Comparison of ENCODE assay signal across 16 cellular contexts in the genomic region with DNA sequence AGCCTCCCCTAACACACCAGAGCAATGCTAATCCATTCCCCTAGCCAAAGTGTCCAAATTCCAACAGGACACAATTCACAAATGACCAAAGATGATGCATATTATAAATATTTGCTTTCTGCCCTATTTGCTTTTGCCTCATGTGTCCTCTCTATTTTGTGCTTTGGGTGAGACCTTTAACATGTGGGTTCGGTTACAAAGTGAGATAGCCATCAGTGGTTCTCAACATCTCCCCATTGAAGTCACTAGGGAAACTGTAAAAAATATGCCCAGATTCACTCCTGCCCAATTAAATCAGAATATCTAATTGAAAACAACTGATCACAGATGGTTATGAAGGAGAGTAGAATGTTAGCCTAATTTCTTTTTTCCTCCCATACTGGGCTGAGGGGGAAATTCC.
"Had no signal": no experiment of that assay in that cellular context is flagged by ENCODE, and none has a peak within 500 bp of the region (broad histone marks: within the 10 kb centered on the region; RNA-seq: fewer than 3 reads in every experiment).

No MANE protein-coding gene starts in this region.

- H3K36me3 Mint-ChIP-seq: WTC11 had no signal

- H3K9me3 Mint-ChIP-seq: activated CD4-positive, alpha-beta memory T cell treated with anti-CD3 and anti-CD28 coated beads, Interleukin-2, amount 10 ng/mL, durations not matched to agents 7 days and 5 days had no signal

- H3K27ac Mint-ChIP-seq: activated CD4-positive, alpha-beta memory T cell treated with anti-CD3 and anti-CD28 coated beads, Interleukin-2, amount 10 ng/mL, durations not matched to agents 7 days and 5 days; activated naive CD4-positive, alpha-beta T cell treated with anti-CD3 and anti-CD28 coated beads, Interleukin-2, amount 50 U/mL, for 72 hours; naive thymus-derived CD4-positive, alpha-beta T cell; progenitor cell of endocrine pancreas; stimulated activated memory B cell treated with anti-CD40 and anti-IgM and Interleukin-4, amounts not matched to agents 10 μg/mL and 1 μg/mL and 100 μg/mL, for 72 hours; WTC11 had no signal

- H3K27me3 Mint-ChIP-seq: naive thymus-derived CD4-positive, alpha-beta T cell; stimulated activated memory B cell treated with anti-CD40 and anti-IgM and Interleukin-4, amounts not matched to agents 10 μg/mL and 1 μg/mL and 100 μg/mL, for 72 hours had no signal

- H3K4me3 Mint-ChIP-seq: activated CD4-positive, alpha-beta memory T cell treated with anti-CD3 and anti-CD28 coated beads, Interleukin-2, amount 10 ng/mL, durations not matched to agents 7 days and 5 days; activated T-cell treated with anti-CD3 and anti-CD28 coated beads, Interleukin-2, amount 50 U/mL, for 4 hours; naive thymus-derived CD4-positive, alpha-beta T cell; stimulated activated memory B cell treated with anti-CD40 and anti-IgM and Interleukin-4, amounts not matched to agents 10 μg/mL and 1 μg/mL and 100 μg/mL, for 72 hours; WTC11 had no signal

- H3K4me1 Mint-ChIP-seq: activated CD4-positive, alpha-beta memory T cell treated with anti-CD3 and anti-CD28 coated beads, Interleukin-2, amount 10 ng/mL, durations not matched to agents 7 days and 5 days; stimulated activated memory B cell treated with anti-CD40 and anti-IgM and Interleukin-4, amounts not matched to agents 10 μg/mL and 1 μg/mL and 100 μg/mL, for 72 hours; WTC11 had no signal

- ATAC-seq: activated naive CD4-positive, alpha-beta T cell treated with anti-CD3 and anti-CD28 coated beads, Interleukin-2, amount 50 U/mL, for 72 hours; activated T-cell treated with anti-CD3 and anti-CD28 coated beads, Interleukin-2, amount 50 U/mL, for 4 hours; foreskin keratinocyte; mucosa of descending colon; naive thymus-derived CD4-positive, alpha-beta T cell; stimulated activated memory B cell treated with anti-CD40 and anti-IgM and Interleukin-4, amounts not matched to agents 10 μg/mL and 1 μg/mL and 100 μg/mL, for 72 hours; WTC11 had no signal

- DNase-seq: activated CD4-positive, alpha-beta memory T cell treated with anti-CD3 and anti-CD28 coated beads, Interleukin-2, amount 10 ng/mL, durations not matched to agents 7 days and 5 days; activated CD4-positive, alpha-beta T cell treated with anti-CD3 and anti-CD28 coated beads for 4 hours; activated gamma-delta T cell; activated T-cell treated with anti-CD3 and anti-CD28 coated beads, Interleukin-2, amount 50 U/mL, for 4 hours; amniotic stem cell; central memory CD4-positive, alpha-beta T cell; colonic mucosa; foreskin keratinocyte; glutamatergic neuron; mucosa of descending colon; naive thymus-derived CD4-positive, alpha-beta T cell; stimulated activated CD4-positive, alpha-beta T cell treated with anti-CD3 and anti-CD28 coated beads, Interleukin-2, amount 100 ng/mL, for 48 hours had no signal
